1 cellular context compared by ENCODE assay signal in the genomic region with DNA sequence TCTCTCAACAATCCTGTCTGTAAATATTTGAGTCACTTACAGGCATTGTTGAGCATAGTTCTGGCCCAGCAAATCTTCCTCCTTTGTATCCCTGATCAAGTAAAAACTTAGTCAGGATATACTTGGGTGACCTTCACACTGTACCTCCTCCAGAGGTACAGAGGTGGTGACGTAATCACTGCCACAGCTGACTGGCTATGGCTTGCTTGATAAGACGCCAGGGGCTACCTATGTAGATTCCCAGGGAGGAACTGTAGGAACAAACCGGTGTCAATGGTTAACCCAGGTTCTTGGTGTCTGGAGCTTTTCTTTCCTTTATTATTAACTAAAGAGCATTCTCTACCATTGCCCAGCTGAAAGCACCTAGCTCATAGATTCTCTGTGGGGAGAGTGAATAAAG.
TF ChIP-seq lines count a peak whose summit lies in the region.

A gene (plus strand): TSS at position 235 of the 400 bp plus-strand sequence. CDS start 56,863 bp downstream, outside the sequence.

TF ChIP-seq in WTC11, 78 proteins besides CTCF, POLR2A, EP300 and RAD21 (continued from another document):
- TF ChIP-seq, protein P1, sequence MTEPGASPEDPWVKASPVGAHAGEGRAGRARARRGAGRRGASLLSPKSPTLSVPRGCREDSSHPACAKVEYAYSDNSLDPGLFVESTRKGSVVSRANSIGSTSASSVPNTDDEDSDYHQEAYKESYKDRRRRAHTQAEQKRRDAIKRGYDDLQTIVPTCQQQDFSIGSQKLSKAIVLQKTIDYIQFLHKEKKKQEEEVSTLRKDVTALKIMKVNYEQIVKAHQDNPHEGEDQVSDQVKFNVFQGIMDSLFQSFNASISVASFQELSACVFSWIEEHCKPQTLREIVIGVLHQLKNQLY (CRISPR knock-in tag; IDR thresholded peaks at IDR 0.05) = no peak
- TF ChIP-seq, protein P2, sequence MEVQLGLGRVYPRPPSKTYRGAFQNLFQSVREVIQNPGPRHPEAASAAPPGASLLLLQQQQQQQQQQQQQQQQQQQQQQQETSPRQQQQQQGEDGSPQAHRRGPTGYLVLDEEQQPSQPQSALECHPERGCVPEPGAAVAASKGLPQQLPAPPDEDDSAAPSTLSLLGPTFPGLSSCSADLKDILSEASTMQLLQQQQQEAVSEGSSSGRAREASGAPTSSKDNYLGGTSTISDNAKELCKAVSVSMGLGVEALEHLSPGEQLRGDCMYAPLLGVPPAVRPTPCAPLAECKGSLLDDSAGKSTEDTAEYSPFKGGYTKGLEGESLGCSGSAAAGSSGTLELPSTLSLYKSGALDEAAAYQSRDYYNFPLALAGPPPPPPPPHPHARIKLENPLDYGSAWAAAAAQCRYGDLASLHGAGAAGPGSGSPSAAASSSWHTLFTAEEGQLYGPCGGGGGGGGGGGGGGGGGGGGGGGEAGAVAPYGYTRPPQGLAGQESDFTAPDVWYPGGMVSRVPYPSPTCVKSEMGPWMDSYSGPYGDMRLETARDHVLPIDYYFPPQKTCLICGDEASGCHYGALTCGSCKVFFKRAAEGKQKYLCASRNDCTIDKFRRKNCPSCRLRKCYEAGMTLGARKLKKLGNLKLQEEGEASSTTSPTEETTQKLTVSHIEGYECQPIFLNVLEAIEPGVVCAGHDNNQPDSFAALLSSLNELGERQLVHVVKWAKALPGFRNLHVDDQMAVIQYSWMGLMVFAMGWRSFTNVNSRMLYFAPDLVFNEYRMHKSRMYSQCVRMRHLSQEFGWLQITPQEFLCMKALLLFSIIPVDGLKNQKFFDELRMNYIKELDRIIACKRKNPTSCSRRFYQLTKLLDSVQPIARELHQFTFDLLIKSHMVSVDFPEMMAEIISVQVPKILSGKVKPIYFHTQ (CRISPR knock-in tag; IDR thresholded peaks at IDR 0.05) = no peak
- TF ChIP-seq TCF7 (CRISPR knock-in tag; IDR thresholded peaks at IDR 0.05; ENCODE audit: low read depth) (no peak), CBFB (CRISPR knock-in tag; IDR thresholded peaks at IDR 0.05; ENCODE audit: low read depth) (no peak)
TF ChIP-seq in WTC11: peak in this region for 0.
